Comparison of ENCODE assay signal across 16 cellular contexts in the genomic region with DNA sequence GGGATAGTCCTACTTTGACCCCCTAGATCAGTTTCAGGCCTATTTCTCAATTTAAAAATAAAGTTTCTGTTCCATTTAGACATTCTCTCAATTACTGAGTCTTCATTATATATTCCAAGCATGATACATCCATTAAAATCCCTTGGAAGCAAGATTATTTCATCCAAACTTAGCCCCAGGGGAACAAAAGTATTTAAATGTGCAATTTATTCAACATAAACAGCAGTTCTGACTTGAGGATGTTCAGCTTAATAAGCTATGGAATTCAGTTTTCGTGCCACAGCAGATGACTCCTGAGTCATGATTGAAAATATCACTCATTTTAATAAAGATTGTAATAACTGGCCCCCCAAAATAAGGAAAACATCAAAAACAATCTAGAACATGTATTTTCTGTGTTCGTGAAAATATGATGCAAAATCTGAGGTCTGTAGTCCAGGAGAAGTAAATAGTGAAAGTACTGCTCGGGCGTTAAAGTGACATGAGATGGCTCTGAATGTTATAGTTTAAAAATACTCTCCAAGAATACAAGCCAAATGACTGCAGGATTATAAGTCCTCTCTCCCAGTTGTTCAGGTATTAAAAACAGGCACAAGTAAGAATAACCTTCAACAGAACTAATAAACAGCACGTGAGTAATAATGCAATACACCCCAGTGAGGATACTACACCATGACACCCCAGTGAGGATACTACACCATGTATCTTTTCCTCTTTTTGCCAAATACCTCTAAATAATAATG.
DNase-seq lines count a peak whose midpoint lies in the region; ATAC-seq and TF ChIP-seq lines count a peak whose summit lies in the region.
"Had no signal": no experiment of that assay in that cellular context is flagged by ENCODE, and none has a peak within 500 bp of the region (broad histone marks: within the 10 kb centered on the region; RNA-seq: fewer than 3 reads in every experiment).

No MANE protein-coding gene starts in this region.

- H3K27ac ChIP-seq in SK-N-MC (peak overlapping the region; percentile 87), temporal lobe (ENCODE audit: low read depth, low read length) (peak overlapping the region; percentile 44)
- H3K27ac ChIP-seq: 22Rv1, brain microvascular endothelial cell, hepatocyte, SJSA1 had no signal

- intact Hi-C loops in Right ventricle myocardium inferior (cut with DNase I) = loop anchor here (1.0 to 5.0 kb wide), 2 partner anchors 60 to 68 kb away; a partner anchor contains a TSS
- intact Hi-C loops in left cardiac atrium (cut with DNase I) = loop anchor here (5.0 to 10.0 kb wide), 3 partner anchors 65 to 115 kb away; no protein-coding TSS in a partner anchor

- ATAC-seq in Right ventricle myocardium inferior (peak; percentile 17), left cardiac atrium (no peak), HG03095 (IDR thresholded peaks at IDR 0.05; ENCODE audit: unreplicated experiment) (no peak)
- ATAC-seq: effector memory CD8-positive, alpha-beta T cell; sciatic nerve had no signal

- no peaks in the 10 kb centered on the region for H3K36me3 ChIP-seq in SK-N-MC (ENCODE audit: insufficient read depth, low read length)
- H3K36me3 ChIP-seq: brain microvascular endothelial cell, SJSA1 had no signal

- H3K9ac ChIP-seq in SK-N-MC (ENCODE audit: insufficient read length) = peak overlapping the region; percentile 41

- TF ChIP-seq CTCF in fibroblast of the aortic adventitia (IDR thresholded peaks at IDR 0.05; ENCODE audit: insufficient read depth, low read length) = no peak

- DNase-seq in Right ventricle myocardium inferior (ENCODE audit: missing footprints) (no peak), left cardiac atrium (no peak), SK-N-MC (ENCODE audit: low read depth, low spot score) (peak; percentile 74), fibroblast of the aortic adventitia (ENCODE audit: low read depth) (peak; percentile 12), cortex of kidney (lab: John Stamatoyannopoulos, UW) (no peak), pons (ENCODE audit: low spot score) (no peak)
- DNase-seq: activated gamma-delta T cell treated with Interleukin-2 at 50 U/mL for 16 hours; brain microvascular endothelial cell; effector memory CD8-positive, alpha-beta T cell; NCI-H2081 treated with DMSO at 0.1 percent for 48 hours had no signal

- H3K9me3 ChIP-seq in SK-N-MC (ENCODE audit: low read depth, low read length) = no peaks in the 10 kb centered on the region
- H3K9me3 ChIP-seq: SJSA1 had no signal

- H3K4me3 ChIP-seq in SK-N-MC (peak overlapping the region; percentile 66), fibroblast of the aortic adventitia (ENCODE audit: low read depth, low read length) (no peak overlapping the region)
- H3K4me3 ChIP-seq: hepatocyte, SJSA1 had no signal

Comparison
In these comparisons a context has a peak if more than half of its experiments do, and no peak if none do; other contexts are left out.
1. DNase-seq: peak in SK-N-MC (single experiment) and fibroblast of the aortic adventitia (single experiment); none in Right ventricle myocardium inferior (single experiment), left cardiac atrium (single experiment), cortex of kidney (single experiment) and pons (single experiment).